Comparison of ENCODE assay signal across 19 cellular contexts in the genomic region with DNA sequence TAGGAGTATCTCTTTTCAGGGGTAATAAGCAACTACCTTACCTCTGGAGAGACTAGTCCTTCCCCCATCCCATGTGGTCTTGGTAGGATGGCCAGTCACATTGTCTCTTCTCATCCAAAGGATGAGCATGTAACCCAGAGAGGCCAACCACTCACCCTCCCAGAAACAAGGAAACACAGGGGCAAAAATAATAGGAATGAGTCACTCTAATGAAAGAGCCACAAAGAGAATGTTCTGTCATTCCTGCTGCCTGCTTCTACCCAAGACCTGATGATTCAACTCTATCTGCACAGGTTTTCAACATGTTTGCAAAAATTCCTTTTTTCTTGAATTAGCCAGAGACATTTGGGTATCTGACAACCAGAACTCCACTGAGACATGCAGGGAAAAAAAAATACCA.
DNase-seq lines count a peak whose midpoint lies in the region; ATAC-seq, FAIRE-seq and TF ChIP-seq lines count a peak whose summit lies in the region.
"Had no signal": no experiment of that assay in that cellular context is flagged by ENCODE, and none has a peak within 500 bp of the region (broad histone marks: within the 10 kb centered on the region; RNA-seq: fewer than 3 reads in every experiment).

No MANE protein-coding gene starts in this region.

- peak; percentile 14 for DNase-seq in EL
- peak; percentile 26 for DNase-seq in NCI-H226
- peak; percentile 78 for DNase-seq in bronchial epithelial cell (ENCODE audit: low read depth)
- DNase-seq in renal cortical epithelial cell (ENCODE audit: low read depth) = peak; percentile 97
- DNase-seq in Right ventricle myocardium superior = no peak
- no peak for DNase-seq in NCI-H1417 treated with DMSO at 0.1 percent for 48 hours (lab: John Stamatoyannopoulos, UW)
- DNase-seq: activated CD8-positive, alpha-beta memory T cell treated with anti-CD3 and anti-CD28 coated beads for 24 hours; activated naive CD4-positive, alpha-beta T cell treated with anti-CD3 and anti-CD28 coated beads, Interleukin-2, amount 50 U/mL, for 16 hours; effector memory CD4-positive, alpha-beta T cell; NCI-H1092; NCI-H2029; stimulated activated CD4-positive, alpha-beta T cell treated with anti-CD3 and anti-CD28 coated beads, Interleukin-4, amount 100 ng/mL, for 1 hour; stimulated activated naive CD8-positive, alpha-beta T cell treated with anti-CD3 and anti-CD28 coated beads, Interleukin-15, amount 100 ng/mL, for 72 hours; T-helper 9 cell had no signal

- H3K36me3 ChIP-seq in bronchial epithelial cell (ENCODE audit: control insufficient read depth, insufficient read depth, low read length) = no peaks in the 10 kb centered on the region
- H3K36me3 ChIP-seq: ascending aorta had no signal

- no peak overlapping the region for H3K4me3 ChIP-seq in bronchial epithelial cell (ENCODE audit: low read depth, low read length)
- H3K4me3 ChIP-seq: ascending aorta, K562, SK-N-MC had no signal

- intact Hi-C loops in Right ventricle myocardium superior (cut with DNase I) = no loop called here

- ATAC-seq in Right ventricle myocardium superior (ENCODE audit: poor library complexity) (no peak), HG02623 (IDR thresholded peaks at IDR 0.05; ENCODE audit: unreplicated experiment) (no peak)
- ATAC-seq: activated CD4-positive, CD25-positive, alpha-beta regulatory T cell treated with anti-CD3 and anti-CD28 coated beads, Interleukin-2, amount 50 U/mL, for 24 hours; K562; stimulated activated naive CD8-positive, alpha-beta T cell treated with anti-CD3 and anti-CD28 coated beads, Interleukin-15, amount 100 ng/mL, for 72 hours had no signal

- no peak for TF ChIP-seq CTCF in bronchial epithelial cell (IDR thresholded peaks at IDR 0.05; ENCODE audit: insufficient read depth, low read length, severe bottlenecking)

- H3K27me3 ChIP-seq in bronchial epithelial cell (ENCODE audit: control insufficient read depth, insufficient read depth, low read length) = no peaks in the 10 kb centered on the region
- H3K27me3 ChIP-seq: ascending aorta had no signal

- no peak for FAIRE-seq in bronchial epithelial cell (lab: Jason Lieb, UNC)
- FAIRE-seq: K562 had no signal

Comparison
In these comparisons a context has a peak if more than half of its experiments do, and no peak if none do; other contexts are left out.
1. DNase-seq: peak in EL (single experiment), NCI-H226 (single experiment), bronchial epithelial cell (single experiment) and renal cortical epithelial cell (single experiment); none in Right ventricle myocardium superior (single experiment) and NCI-H1417 treated with DMSO at 0.1 percent for 48 hours (single experiment).